12 cellular contexts compared by ENCODE assay signal in the genomic region with DNA sequence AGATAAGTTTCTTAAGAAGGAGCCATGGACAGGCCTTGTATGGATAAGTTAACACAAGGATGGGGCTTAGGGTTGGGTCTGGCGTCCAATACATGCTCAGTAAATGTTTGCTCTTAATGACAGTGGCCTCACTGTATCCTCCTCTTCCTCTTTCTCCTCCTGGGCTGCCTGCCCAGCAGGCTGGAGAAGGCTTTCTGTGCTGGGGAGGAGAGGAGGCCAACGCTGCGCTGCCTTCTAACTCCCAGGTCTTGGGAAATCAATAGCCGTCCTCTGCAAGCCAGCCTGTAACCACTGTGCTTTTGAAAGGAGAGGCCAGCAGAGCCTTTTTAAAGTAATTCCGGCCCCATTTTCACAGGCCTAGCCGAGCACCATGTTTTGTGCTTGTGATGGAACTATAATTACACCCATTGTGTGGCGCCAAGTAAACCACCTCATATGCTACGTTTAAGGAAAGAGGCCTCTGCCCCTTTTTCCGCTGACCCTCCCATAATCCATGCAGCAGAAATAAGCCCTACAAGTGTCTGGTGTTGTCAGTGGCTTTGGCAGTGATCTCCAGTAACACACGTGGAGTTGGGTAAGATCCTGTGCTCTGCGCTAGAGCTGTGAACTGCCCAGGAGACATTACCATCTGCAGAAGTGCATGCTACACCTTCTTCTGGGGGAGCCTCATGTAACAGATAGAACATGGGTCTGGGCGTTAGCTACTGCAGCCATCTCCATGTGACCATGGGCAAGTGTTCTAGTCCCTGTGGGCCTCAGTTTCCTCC.
"Had no signal": no experiment of that assay in that cellular context is flagged by ENCODE, and none has a peak within 500 bp of the region (broad histone marks: within the 10 kb centered on the region; RNA-seq: fewer than 3 reads in every experiment).

No MANE protein-coding gene starts in this region.

- H3K36me3 Mint-ChIP-seq: activated naive CD4-positive, alpha-beta T cell treated with anti-CD3 and anti-CD28 coated beads, Interleukin-2, amount 10 ng/mL, durations not matched to agents 7 days and 5 days had no signal

- H3K4me3 Mint-ChIP-seq: activated naive CD4-positive, alpha-beta T cell treated with anti-CD3 and anti-CD28 coated beads, Interleukin-2, amount 10 ng/mL, durations not matched to agents 7 days and 5 days; nephron progenitor cell; stimulated activated naive CD8-positive, alpha-beta T cell treated with anti-CD3 and anti-CD28 coated beads, Interleukin-15, Interleukin-2, amounts not matched to agents 100 ng/mL and 50 ng/mL, for 24 hours had no signal

- H3K9me3 Mint-ChIP-seq: activated naive CD4-positive, alpha-beta T cell treated with anti-CD3 and anti-CD28 coated beads, Interleukin-2, amount 10 ng/mL, durations not matched to agents 7 days and 5 days; activated T-helper 2 cell treated with anti-CD3 and anti-CD28 coated beads, Interferon-gamma antibody, Interleukin-2, Interleukin-4, amounts not matched to agents 10 μg/mL and 5 μg/mL and 100 μg/mL, durations not matched to agents 14 hours and 24 hours and 36 hours; nephron progenitor cell; stimulated activated naive CD8-positive, alpha-beta T cell treated with anti-CD3 and anti-CD28 coated beads, Interleukin-15, Interleukin-2, amounts not matched to agents 100 ng/mL and 50 ng/mL, for 24 hours had no signal

- DNase-seq: activated CD4-positive, alpha-beta T cell treated with anti-CD3 and anti-CD28 coated beads, Interleukin-2, amount 50 U/mL, for 4 hours; activated CD4-positive, CD25-positive, alpha-beta regulatory T cell treated with anti-CD3 and anti-CD28 coated beads, Interleukin-2, amount 50 U/mL, for 72 hours; activated naive CD4-positive, alpha-beta T cell treated with anti-CD3 and anti-CD28 coated beads, Interleukin-2, amount 10 ng/mL, durations not matched to agents 7 days and 5 days; esophagus squamous epithelium; foreskin fibroblast; nephron progenitor cell; right cardiac atrium; small intestine; T-helper 9 cell; trophoblast cell had no signal

- H3K4me1 Mint-ChIP-seq: activated naive CD4-positive, alpha-beta T cell treated with anti-CD3 and anti-CD28 coated beads, Interleukin-2, amount 10 ng/mL, durations not matched to agents 7 days and 5 days had no signal

- H3K27ac Mint-ChIP-seq: activated naive CD4-positive, alpha-beta T cell treated with anti-CD3 and anti-CD28 coated beads, Interleukin-2, amount 10 ng/mL, durations not matched to agents 7 days and 5 days; activated T-helper 2 cell treated with anti-CD3 and anti-CD28 coated beads, Interferon-gamma antibody, Interleukin-2, Interleukin-4, amounts not matched to agents 10 μg/mL and 5 μg/mL and 100 μg/mL, durations not matched to agents 14 hours and 24 hours and 36 hours; nephron progenitor cell; stimulated activated naive CD8-positive, alpha-beta T cell treated with anti-CD3 and anti-CD28 coated beads, Interleukin-15, Interleukin-2, amounts not matched to agents 100 ng/mL and 50 ng/mL, for 24 hours had no signal

- H3K27me3 Mint-ChIP-seq: activated naive CD4-positive, alpha-beta T cell treated with anti-CD3 and anti-CD28 coated beads, Interleukin-2, amount 10 ng/mL, durations not matched to agents 7 days and 5 days; stimulated activated naive CD8-positive, alpha-beta T cell treated with anti-CD3 and anti-CD28 coated beads, Interleukin-15, Interleukin-2, amounts not matched to agents 100 ng/mL and 50 ng/mL, for 24 hours had no signal
